17 cellular contexts compared by ENCODE assay signal in the genomic region with DNA sequence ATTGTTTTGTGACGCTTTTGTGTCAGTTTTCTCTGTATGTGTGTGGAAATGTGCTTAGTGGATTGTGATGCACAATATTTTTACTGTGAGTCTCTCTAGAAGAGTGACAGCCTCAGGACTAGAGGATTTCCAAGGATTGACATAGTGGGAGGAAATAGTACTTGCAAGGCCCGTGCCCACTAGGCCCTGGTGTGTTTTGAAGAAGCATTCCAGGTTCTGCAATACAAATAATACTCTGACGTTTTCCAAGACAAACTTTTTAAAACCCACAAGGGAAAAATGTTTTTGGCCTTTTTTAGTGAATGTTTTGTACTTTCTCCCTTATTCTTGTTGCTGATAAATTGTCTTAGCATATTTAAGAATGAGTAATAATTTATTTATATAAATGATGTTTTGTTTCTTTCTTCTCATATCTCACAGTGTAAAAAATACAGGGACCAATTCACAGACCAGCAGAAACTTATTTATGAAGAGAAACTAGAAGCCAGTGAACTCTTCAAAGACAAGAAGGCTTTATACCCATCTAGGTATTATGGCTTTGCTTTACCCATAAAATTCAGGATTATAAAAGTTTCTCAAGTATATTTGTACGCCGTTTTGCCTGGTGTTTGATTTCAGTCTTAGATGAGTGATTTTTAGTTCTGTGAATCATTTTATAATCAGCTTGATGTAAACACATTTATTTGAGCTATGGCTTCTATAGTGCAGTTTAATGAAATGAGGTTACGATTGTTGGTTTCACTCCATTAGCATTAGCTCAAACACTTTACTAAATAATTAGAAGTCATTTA.
A peak's percentile ranks its signal among the peaks of the same experiment; 100 is the strongest.
DNase-seq lines count a peak whose midpoint lies in the region; ATAC-seq and TF ChIP-seq lines count a peak whose summit lies in the region.
"Had no signal": no experiment of that assay in that cellular context is flagged by ENCODE, and none has a peak within 500 bp of the region (broad histone marks: within the 10 kb centered on the region; RNA-seq: fewer than 3 reads in every experiment).

No MANE protein-coding gene starts in this region.

- no peak for TF ChIP-seq POLR2A in heart left ventricle (IDR thresholded peaks at IDR 0.05)

- H3K4me3 ChIP-seq in left ventricle myocardium inferior (no peak overlapping the region), heart left ventricle (no peak overlapping the region)
- H3K4me3 ChIP-seq: PC-9 had no signal

- H3K27me3 ChIP-seq in left ventricle myocardium inferior (ENCODE audit: low read depth): no peaks in the 10 kb centered on the region
- no peaks in the 10 kb centered on the region for H3K27me3 ChIP-seq in heart left ventricle

- H3K36me3 ChIP-seq in left ventricle myocardium inferior (peaks cover 54% of the 10 kb centered on the region), heart left ventricle (peaks cover 0 to 92% (median 62%) of the 10 kb centered on the region in 9 donors)

- H3K27ac ChIP-seq in left ventricle myocardium inferior (replicated peaks) (peak overlapping the region; percentile 36), heart left ventricle (peak overlapping the region in 1 of 12 donors; percentile 3)
- H3K27ac ChIP-seq: 22Rv1, PC-9 had no signal

- intact Hi-C loops in left ventricle myocardium inferior (cut with micrococcal nuclease) (no loop called here), heart left ventricle (cut with DNase I) (loop anchor here in 1 of 10 donors (10.0 kb wide), 1 partner anchor 84 kb away; no protein-coding TSS in a partner anchor), sciatic nerve (cut with DNase I) (no loop called here), posterior vena cava (cut with DNase I) (no loop called here)

- ATAC-seq in heart left ventricle: no peak
- peak; percentile 65 for ATAC-seq in sciatic nerve

- TF ChIP-seq CTCF in left ventricle myocardium inferior (IDR thresholded peaks at IDR 0.05; ENCODE audit: borderline replicate concordance) (no peak), heart left ventricle (IDR thresholded peaks at IDR 0.05) (no peak)

- H3K9me3 ChIP-seq in left ventricle myocardium inferior (replicated peaks): no peaks in the 10 kb centered on the region
- no peaks in the 10 kb centered on the region for H3K9me3 ChIP-seq in heart left ventricle

- no peak for DNase-seq in left ventricle myocardium inferior
- DNase-seq in heart left ventricle: no peak
- DNase-seq in hepatic stellate cell (ENCODE audit: low spot score): peak; percentile 38
- no peak for DNase-seq in sciatic nerve (ENCODE audit: low spot score)
- DNase-seq in LoVo (ENCODE audit: low spot score): no peak
- no peak for DNase-seq in posterior vena cava (ENCODE audit: low spot score)
- no peak for DNase-seq in occipital lobe (lab: John Stamatoyannopoulos, UW)
- DNase-seq in stimulated activated CD4-positive, alpha-beta T cell treated with anti-CD3 and anti-CD28 coated beads, Interleukin-1b, Interleukin-23, amount 100 ng/mL, for 48 hours: no peak
- DNase-seq: CD4-positive, CD25-positive, alpha-beta regulatory T cell; EL; GOT3; NCI-H1417; NCI-H1930; NCI-H446 treated with DMSO at 0.1 percent for 48 hours; NCI-H748 treated with DMSO at 0.1 percent for 48 hours; PC-9 had no signal

- H3K4me1 ChIP-seq in left ventricle myocardium inferior (peaks cover 15% of the 10 kb centered on the region), heart left ventricle (peaks cover 0 to 14% (median 0%) of the 10 kb centered on the region in 12 donors)

- 77 to 83% (median 79%) methylated on average over 6 of the region's 6 CpGs for WGBS in heart left ventricle, 4 donors
